ENCODE assay signal across 16 cellular contexts in the genomic region with DNA sequence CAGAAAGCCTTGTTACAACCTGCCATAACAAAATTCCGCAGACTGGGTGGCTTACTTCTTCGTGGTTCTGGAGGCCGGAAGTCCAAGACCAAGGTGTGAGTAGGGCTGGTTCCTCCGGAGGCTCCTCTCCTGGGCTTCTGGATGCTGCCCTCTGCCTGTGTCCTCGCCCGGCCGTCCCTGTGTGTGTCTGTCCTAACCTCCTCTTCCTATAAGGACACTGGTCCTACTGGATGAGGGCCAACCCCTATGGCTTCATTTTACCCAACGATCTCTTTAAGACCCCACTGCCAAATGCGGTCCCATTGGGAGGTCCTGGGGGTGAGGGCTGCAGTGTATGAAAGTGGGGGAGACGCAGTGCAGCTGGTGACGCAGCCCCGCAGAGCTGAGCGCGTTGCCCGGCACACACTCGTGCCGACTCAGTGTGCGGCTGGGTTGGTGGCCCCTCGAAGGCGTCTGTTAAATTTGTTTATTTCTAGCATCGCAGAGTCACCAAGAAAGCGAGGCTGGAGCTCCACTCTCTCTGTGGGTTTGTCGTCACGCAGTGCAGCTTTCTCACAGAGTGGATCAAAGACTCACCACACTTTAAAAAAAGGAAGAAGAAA.
"Had no signal": no experiment of that assay in that cellular context is flagged by ENCODE, and none has a peak within 500 bp of the region (broad histone marks: within the 10 kb centered on the region; RNA-seq: fewer than 3 reads in every experiment).

No MANE protein-coding gene starts in this region.

- H3K4me1 Mint-ChIP-seq: naive thymus-derived CD8-positive, alpha-beta T cell had no signal

- FAIRE-seq: colon had no signal

- H3K4me3 ChIP-seq: heart left ventricle, mucosa of descending colon, skin epidermis, stomach, uterus had no signal

- H3K9me3 Mint-ChIP-seq: naive thymus-derived CD8-positive, alpha-beta T cell had no signal

- H3K36me3 ChIP-seq: heart left ventricle, neutrophil, stomach, uterus had no signal

- H3K4me3 Mint-ChIP-seq: naive thymus-derived CD8-positive, alpha-beta T cell had no signal

- H3K36me3 Mint-ChIP-seq: naive thymus-derived CD8-positive, alpha-beta T cell had no signal

- H3K27ac Mint-ChIP-seq: naive thymus-derived CD8-positive, alpha-beta T cell had no signal

- H3K9me3 ChIP-seq: heart left ventricle, mucosa of descending colon, neutrophil, uterus had no signal

- DNase-seq: cerebellar nuclear complex; dermis blood vessel endothelial cell; foreskin melanocyte; heart left ventricle; hippocampal formation; left colon; left ventricle myocardium superior; mucosa of descending colon; stimulated activated naive CD4-positive, alpha-beta T cell; stomach; trophoblast cell; uterus had no signal

- ATAC-seq: heart left ventricle; left colon; left ventricle myocardium superior; mucosa of descending colon; naive thymus-derived CD8-positive, alpha-beta T cell had no signal

- H3K27me3 ChIP-seq: neutrophil, uterus had no signal

- H3K4me1 ChIP-seq: heart left ventricle, stomach, uterus had no signal

- H3K27ac ChIP-seq: heart left ventricle, neutrophil, skin epidermis, stomach, uterus had no signal
